ENCODE assay signal across 21 cellular contexts in the genomic region with DNA sequence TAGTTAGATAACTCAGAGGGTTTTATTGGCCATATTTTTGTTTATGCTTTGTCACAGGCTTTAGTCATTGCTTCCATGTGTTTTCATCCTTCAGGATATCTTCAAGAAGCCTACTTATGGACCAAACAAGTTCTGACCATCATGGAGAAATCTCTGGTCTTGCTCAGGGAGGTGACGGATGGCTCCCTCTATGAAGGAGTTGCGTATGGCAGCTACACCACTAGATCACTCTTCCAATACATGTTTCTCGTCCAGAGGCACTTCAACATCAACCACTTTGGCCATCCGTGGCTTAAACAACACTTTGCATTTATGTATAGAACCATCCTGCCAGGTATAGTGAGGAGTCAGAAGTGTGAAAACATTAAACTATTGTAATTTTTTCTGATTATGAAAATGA.
"Had no signal": no experiment of that assay in that cellular context is flagged by ENCODE, and none has a peak within 500 bp of the region (broad histone marks: within the 10 kb centered on the region; RNA-seq: fewer than 3 reads in every experiment).

No MANE protein-coding gene starts in this region.

- H3K4me1 Mint-ChIP-seq: memory B cell; naive thymus-derived CD4-positive, alpha-beta T cell had no signal

- FAIRE-seq: colon, kidney, small intestine had no signal

- H3K36me3 ChIP-seq: transverse colon had no signal

- H3K4me3 Mint-ChIP-seq: dendritic cell treated with granulocyte-macrophage colony-stimulating factor and Interleukin-4, amounts not matched to agents 40 ng/mL and 50 ng/mL, for 4 days; effector memory CD8-positive, alpha-beta T cell; memory B cell; naive thymus-derived CD4-positive, alpha-beta T cell had no signal

- H3K27me3 ChIP-seq: esophagus squamous epithelium, neutrophil, ovary, right atrium auricular region, stomach, transverse colon had no signal

- H3K27ac Mint-ChIP-seq: dendritic cell treated with granulocyte-macrophage colony-stimulating factor and Interleukin-4, amounts not matched to agents 40 ng/mL and 50 ng/mL, for 4 days; effector memory CD8-positive, alpha-beta T cell; memory B cell; naive thymus-derived CD4-positive, alpha-beta T cell had no signal

- H3K9me3 Mint-ChIP-seq: effector memory CD8-positive, alpha-beta T cell; memory B cell; naive thymus-derived CD4-positive, alpha-beta T cell had no signal

- H3K27me3 Mint-ChIP-seq: dendritic cell treated with granulocyte-macrophage colony-stimulating factor and Interleukin-4, amounts not matched to agents 40 ng/mL and 50 ng/mL, for 4 days; memory B cell had no signal

- H3K9me3 ChIP-seq: esophagus squamous epithelium, left ventricle myocardium inferior, lower lobe of right lung, neutrophil, ovary, right atrium auricular region, stomach, thoracic aorta, transverse colon had no signal

- H3K27ac ChIP-seq: esophagus squamous epithelium, left ventricle myocardium inferior, lower lobe of right lung, neutrophil, ovary, right atrium auricular region, stomach, thoracic aorta, transverse colon had no signal

- H3K4me1 ChIP-seq: left ventricle myocardium inferior, lower lobe of right lung, right atrium auricular region, stomach, transverse colon had no signal

- H3K4me3 ChIP-seq: esophagus squamous epithelium, left ventricle myocardium inferior, lower lobe of right lung, ovary, right atrium auricular region, stomach, thoracic aorta, transverse colon had no signal

- ATAC-seq: effector memory CD8-positive, alpha-beta T cell; left cardiac atrium; lower lobe of right lung; naive thymus-derived CD4-positive, alpha-beta T cell had no signal

- DNase-seq: effector memory CD8-positive, alpha-beta T cell; esophagus squamous epithelium; foreskin fibroblast; kidney; left cardiac atrium; left ventricle myocardium inferior; lower lobe of right lung; naive thymus-derived CD4-positive, alpha-beta T cell; ovary; small intestine; stimulated activated CD4-positive, alpha-beta T cell treated with anti-CD3 and anti-CD28 coated beads, Interleukin-12 subunit alpha, Interleukin-12 subunit beta, amount 100 ng/mL, for 4 hours; stimulated activated naive CD4-positive, alpha-beta T cell; stomach; substantia nigra; transverse colon had no signal
